In genomic region chr4:27270435-27270834, GRCh38 we compare ENCODE assay signal across 19 cellular contexts.
DNase-seq lines count a peak whose midpoint lies in the region; ATAC-seq and TF ChIP-seq lines count a peak whose summit lies in the region.
"Had no signal": no experiment of that assay in that cellular context is flagged by ENCODE, and none has a peak within 500 bp of the region (broad histone marks: within the 10 kb centered on the region; RNA-seq: fewer than 3 reads in every experiment).

No MANE protein-coding gene starts in this region.

- H2BK120ac ChIP-seq in H9 (ENCODE audit: low read depth, low read length, poor library complexity, severe bottlenecking) (no peak overlapping the region), trophoblast cell (ENCODE audit: insufficient read depth, low read length, poor library complexity) (no peak overlapping the region)

- H3K27ac Mint-ChIP-seq in H9 = peak overlapping the region; percentile 7 to 62 (median 40); a peak in 4 of 7 replicates
- H3K27ac Mint-ChIP-seq: activated naive CD8-positive, alpha-beta T cell; CD14-positive monocyte had no signal

- peaks cover 21 to 24% of the 10 kb centered on the region in 2 experiments for H3K4me1 Mint-ChIP-seq in H9
- H3K4me1 Mint-ChIP-seq: CD14-positive monocyte had no signal

- H2BK12ac ChIP-seq in H9 (ENCODE audit: insufficient read length, low read depth, low read length) (no peak overlapping the region), trophoblast cell (ENCODE audit: low read length) (no peak overlapping the region)

- H3K4ac ChIP-seq in H9 (ENCODE audit: low read depth, low read length) (no peak overlapping the region), trophoblast cell (ENCODE audit: low read depth, low read length) (no peak overlapping the region)

- no peaks in the 10 kb centered on the region; the same call in 1 of the 2 replicates for H3K4me1 ChIP-seq in H9 (ENCODE audit: insufficient read depth, low read length)
- no peaks in the 10 kb centered on the region for H3K4me1 ChIP-seq in heart left ventricle
- H3K4me1 ChIP-seq in trophoblast cell (ENCODE audit: control insufficient read depth in 1 of 2, insufficient read depth in 2 of 2, low read length in 2 of 2) = no peaks in the 10 kb centered on the region
- H3K4me1 ChIP-seq: ascending aorta, gastrocnemius medialis, psoas muscle had no signal

- no peak for TF ChIP-seq POLR2A in heart left ventricle (IDR thresholded peaks at IDR 0.05)

- H3K4me3 ChIP-seq in heart left ventricle (no peak overlapping the region), trophoblast cell (ENCODE audit: low read depth, low read length) (no peak overlapping the region)
- H3K4me3 ChIP-seq: ascending aorta, gastrocnemius medialis, K562, psoas muscle had no signal

- H3K4me2 ChIP-seq in H9 (ENCODE audit: insufficient read depth, insufficient read length, low read length) (no peak overlapping the region), trophoblast cell (ENCODE audit: low read length) (no peak overlapping the region)

- H3K9me3 ChIP-seq in H9 (ENCODE audit: control insufficient read depth, low read depth, low read length) = no peaks in the 10 kb centered on the region
- H3K9me3 ChIP-seq in heart left ventricle = no peaks in the 10 kb centered on the region
- H3K9me3 ChIP-seq in trophoblast cell (ENCODE audit: insufficient read depth, low read depth, low read length) = no peaks in the 10 kb centered on the region
- H3K9me3 ChIP-seq: ascending aorta, gastrocnemius medialis, psoas muscle had no signal

- H3K4me3 Mint-ChIP-seq in H9 = no peak overlapping the region
- H3K4me3 Mint-ChIP-seq: activated naive CD8-positive, alpha-beta T cell; CD14-positive monocyte had no signal

- no peak overlapping the region for H4K5ac ChIP-seq in H9 (ENCODE audit: insufficient read length, low read depth, low read length)

- no peak overlapping the region for H3K9ac ChIP-seq in H9 (ENCODE audit: extremely low read depth, insufficient read length, low read length)
- no peak overlapping the region for H3K9ac ChIP-seq in trophoblast cell (ENCODE audit: low read length)

- intact Hi-C loops in heart left ventricle (cut with DNase I) = no loop called here
- intact Hi-C loops in left cardiac atrium (cut with DNase I) = no loop called here

- no peak overlapping the region for H2BK15ac ChIP-seq in H9 (ENCODE audit: low read depth, low read length)

- H3K9me3 Mint-ChIP-seq in H9 = no peaks in the 10 kb centered on the region
- H3K9me3 Mint-ChIP-seq: CD14-positive monocyte had no signal

- H4K12ac ChIP-seq in trophoblast cell (ENCODE audit: low read depth, low read length) = no peak overlapping the region

- H3K36me3 Mint-ChIP-seq in H9 (ENCODE audit: insufficient read depth in 1 of 3, low read depth in 3 of 3) = no peaks in the 10 kb centered on the region
- H3K36me3 Mint-ChIP-seq: activated naive CD8-positive, alpha-beta T cell; CD14-positive monocyte had no signal

- TF ChIP-seq CTCF in H9 (conservative IDR thresholded peaks at IDR 0.05) (no peak), heart left ventricle (IDR thresholded peaks at IDR 0.05) (no peak)

- no peak overlapping the region for H2AK5ac ChIP-seq in H9 (ENCODE audit: insufficient read length, low read length)
- H2AK5ac ChIP-seq in trophoblast cell (ENCODE audit: low read length) = no peak overlapping the region

- H3K79me1 ChIP-seq in H9 (ENCODE audit: insufficient read depth, low read depth, low read length, poor library complexity, severe bottlenecking) (no peaks in the 10 kb centered on the region), trophoblast cell (ENCODE audit: low read length) (no peaks in the 10 kb centered on the region)

- H3K36me3 ChIP-seq in heart left ventricle (no peaks in the 10 kb centered on the region), trophoblast cell (ENCODE audit: control insufficient read depth in 1 of 2, insufficient read depth in 2 of 2, low read length in 2 of 2) (no peaks in the 10 kb centered on the region)
- H3K36me3 ChIP-seq: ascending aorta, gastrocnemius medialis had no signal

- H3K18ac ChIP-seq in H9 (ENCODE audit: insufficient read length, low read depth, low read length) (no peak overlapping the region), trophoblast cell (ENCODE audit: low read length) (no peak overlapping the region)

- H3K27ac ChIP-seq in H9 (ENCODE audit: insufficient read length, low read depth, low read length) (no peak overlapping the region), epithelial cell of prostate (peak overlapping the region; percentile 74), heart left ventricle (no peak overlapping the region), trophoblast cell (ENCODE audit: low read depth, low read length) (no peak overlapping the region)
- H3K27ac ChIP-seq: ascending aorta, gastrocnemius medialis, psoas muscle, VCaP had no signal

- H4K91ac ChIP-seq in H9 (ENCODE audit: insufficient read length, low read depth, low read length) (no peak overlapping the region), trophoblast cell (ENCODE audit: low read depth, low read length) (no peak overlapping the region)

- H3K27me3 Mint-ChIP-seq in H9 (ENCODE audit: low read depth) = no peaks in the 10 kb centered on the region

- H3K23ac ChIP-seq in H9 (ENCODE audit: insufficient read length, low read depth, low read length) (no peak overlapping the region), trophoblast cell (ENCODE audit: low read length) (no peak overlapping the region)

- no peak overlapping the region for H3K56ac ChIP-seq in H9 (ENCODE audit: insufficient read length, low read depth, low read length)

- H2BK5ac ChIP-seq in H9 (ENCODE audit: insufficient read length, low read length) (no peak overlapping the region), trophoblast cell (ENCODE audit: low read depth, low read length, poor library complexity) (no peak overlapping the region)

- H2AFZ ChIP-seq in H9 (ENCODE audit: low read length) (no peak overlapping the region), trophoblast cell (ENCODE audit: insufficient read depth, low read length, poor library complexity) (no peak overlapping the region)

- H3K23me2 ChIP-seq in H9 (ENCODE audit: insufficient read length, low read depth, low read length, poor library complexity, severe bottlenecking) = no peaks in the 10 kb centered on the region

- ATAC-seq in heart left ventricle (no peak), left cardiac atrium (no peak)
- ATAC-seq: gastrocnemius medialis, K562, psoas muscle had no signal

- H4K8ac ChIP-seq in H9 (replicated peaks; ENCODE audit: insufficient read length, low read depth, low read length) = no peak overlapping the region
- H4K8ac ChIP-seq in trophoblast cell (ENCODE audit: low read depth, low read length) = no peak overlapping the region

- no peaks in the 10 kb centered on the region for H3K27me3 ChIP-seq in H9 (ENCODE audit: insufficient read depth, low read length)
- no peaks in the 10 kb centered on the region for H3K27me3 ChIP-seq in heart left ventricle
- no peaks in the 10 kb centered on the region for H3K27me3 ChIP-seq in trophoblast cell (ENCODE audit: insufficient read depth, low read length)
- H3K27me3 ChIP-seq: ascending aorta, gastrocnemius medialis had no signal

- no peak overlapping the region for H2BK20ac ChIP-seq in H9 (ENCODE audit: low read depth, low read length, poor library complexity, severe bottlenecking)

- no peaks in the 10 kb centered on the region for H4K20me1 ChIP-seq in H9 (ENCODE audit: control insufficient read depth, insufficient read depth, insufficient read length)

- H3K79me2 ChIP-seq in H9 (ENCODE audit: insufficient read depth, low read length) = no peaks in the 10 kb centered on the region
- H3K79me2 ChIP-seq in trophoblast cell (ENCODE audit: control insufficient read depth, insufficient read depth, low read length, poor library complexity) = no peaks in the 10 kb centered on the region

- DNase-seq in H9 (no peak), NCI-H146 (lab: John Stamatoyannopoulos, UW) (peak; percentile 97), NCI-H748 treated with DMSO at 0.1 percent for 48 hours (lab: John Stamatoyannopoulos, UW) (peak; percentile 91), epithelial cell of prostate (ENCODE audit: low read depth, low spot score) (peak; percentile 58), heart left ventricle (no peak), left cardiac atrium (no peak), trophoblast cell (no peak)
- DNase-seq: activated CD4-positive, alpha-beta T cell treated with anti-CD3 and anti-CD28 coated beads, Interleukin-2, amount 50 U/mL, for 1 hour; gastrocnemius medialis; GDM1; HCEC 1CT; islet precursor cell; psoas muscle; stimulated activated CD4-positive, alpha-beta T cell treated with anti-CD3 and anti-CD28 coated beads, Interleukin-1b, Interleukin-23, amount 100 ng/mL, for 48 hours had no signal

- H3T11ph ChIP-seq in H9 (ENCODE audit: low read length) = no peak overlapping the region

- H3K14ac ChIP-seq in H9 (ENCODE audit: insufficient read depth, low read length) = no peak overlapping the region
- no peak overlapping the region for H3K14ac ChIP-seq in trophoblast cell (ENCODE audit: low read length)

- no CpG with 5 or more reads among the region's 1 CpG for WGBS in H9 (ENCODE audit: extremely low coverage, insufficient read length, low lambda C conversion rate)
- 72 to 85% (median 83%) methylated on average over 1 of the region's 1 CpG for WGBS in heart left ventricle, 4 donors
- no CpG with 5 or more reads among the region's 1 CpG for WGBS in trophoblast cell (ENCODE audit: extremely low coverage, insufficient coverage, insufficient read length)

Comparison
In these comparisons a context has a peak if more than half of its experiments do, and no peak if none do; other contexts are left out.
1. DNase-seq: peak in NCI-H146 (single experiment), NCI-H748 treated with DMSO at 0.1 percent for 48 hours (single experiment) and epithelial cell of prostate (single experiment); none in H9 (single experiment), heart left ventricle (0 of 5), left cardiac atrium (single experiment) and trophoblast cell (0 of 2).